1 cellular context compared by ENCODE assay signal in genomic region chr2:69216535-69217332, GRCh38.
TF ChIP-seq lines count a peak whose summit lies in the region.

No MANE protein-coding gene starts in this region.

TF ChIP-seq in SK-N-SH, 30 proteins besides CTCF, POLR2A, EP300 and RAD21 (continued from another document):
- TF ChIP-seq IRF3 (IDR thresholded peaks at IDR 0.05; ENCODE audit: low read depth, low read length) (no peak), NRF1 (IDR thresholded peaks at IDR 0.05; ENCODE audit: low read depth, low read length) (no peak), JUND (IDR thresholded peaks at IDR 0.05) (peak; percentile 80), POLR2AphosphoS5 (IDR thresholded peaks at IDR 0.05; ENCODE audit: low read depth, low read length) (peak; percentile 79), FOSL2 (IDR thresholded peaks at IDR 0.05; ENCODE audit: borderline replicate concordance, low read depth) (peak; percentile 48; the same call in 1 of the 2 replicates)
- TF ChIP-seq, protein P1, sequence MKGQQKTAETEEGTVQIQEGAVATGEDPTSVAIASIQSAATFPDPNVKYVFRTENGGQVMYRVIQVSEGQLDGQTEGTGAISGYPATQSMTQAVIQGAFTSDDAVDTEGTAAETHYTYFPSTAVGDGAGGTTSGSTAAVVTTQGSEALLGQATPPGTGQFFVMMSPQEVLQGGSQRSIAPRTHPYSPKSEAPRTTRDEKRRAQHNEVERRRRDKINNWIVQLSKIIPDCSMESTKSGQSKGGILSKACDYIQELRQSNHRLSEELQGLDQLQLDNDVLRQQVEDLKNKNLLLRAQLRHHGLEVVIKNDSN (IDR thresholded peaks at IDR 0.05; ENCODE audit: borderline replicate concordance, low read depth): no peak
